In genomic region chr1:238961790-238962189, GRCh38 we compare ENCODE assay signal across 22 cellular contexts.
"Had no signal": no experiment of that assay in that cellular context is flagged by ENCODE, and none has a peak within 500 bp of the region (broad histone marks: within the 10 kb centered on the region; RNA-seq: fewer than 3 reads in every experiment).

No MANE protein-coding gene starts in this region.

- H3K27ac ChIP-seq: ascending aorta, coronary artery, epithelial cell of prostate, heart right ventricle, neutrophil, ovary, prostate gland, right atrium auricular region, thyroid gland had no signal

- H3K4me1 ChIP-seq: ascending aorta, heart right ventricle, prostate gland, right atrium auricular region, thyroid gland had no signal

- H3K27me3 ChIP-seq: ascending aorta, heart right ventricle, neutrophil, ovary, right atrium auricular region, thyroid gland had no signal

- DNase-seq: activated B cell treated with CpG ODN at 0.5 μM for 24 hours; activated CD4-positive, alpha-beta T cell treated with anti-CD3 and anti-CD28 coated beads for 36 hours; activated CD4-positive, alpha-beta T cell treated with anti-CD3 and anti-CD28 coated beads, Interleukin-2, amount 50 U/mL, for 4 hours; activated CD8-positive, alpha-beta memory T cell treated with anti-CD3 and anti-CD28 coated beads for 24 hours; activated CD8-positive, alpha-beta memory T cell treated with anti-CD3 and anti-CD28 coated beads, Interleukin-2, amount 50 U/mL, for 4 hours; activated T-cell treated with anti-CD3 and anti-CD28 coated beads, Interleukin-2, amount 50 U/mL, for 24 hours; cerebellar nuclear complex; heart right ventricle; islet precursor cell; left cardiac atrium; ovary; stimulated activated CD4-positive, alpha-beta T cell treated with anti-CD3 and anti-CD28 coated beads, Interleukin-12 subunit alpha, Interleukin-12 subunit beta, amount 100 ng/mL, for 4 hours; stimulated activated CD4-positive, alpha-beta T cell treated with anti-CD3 and anti-CD28 coated beads, Interleukin-4, amount 100 ng/mL, for 4 hours; stimulated activated naive CD8-positive, alpha-beta T cell treated with anti-CD3 and anti-CD28 coated beads, Interleukin-15, Interleukin-2, amounts not matched to agents 100 U/mL and 50 U/mL, for 24 hours; T1000; thyroid gland had no signal

- H3K36me3 ChIP-seq: ascending aorta, heart right ventricle, neutrophil, ovary, prostate gland, right atrium auricular region, thyroid gland had no signal

- H3K4me3 ChIP-seq: ascending aorta, coronary artery, heart right ventricle, ovary, prostate gland, right atrium auricular region, thyroid gland had no signal

- H3K9me3 ChIP-seq: ascending aorta, neutrophil, ovary, prostate gland, right atrium auricular region, thyroid gland had no signal
